Comparison of ENCODE assay signal across 12 cellular contexts in genomic region chr10:6786579-6787031, GRCh38.
DNase-seq lines count a peak whose midpoint lies in the region; ATAC-seq and TF ChIP-seq lines count a peak whose summit lies in the region.
"Had no signal": no experiment of that assay in that cellular context is flagged by ENCODE, and none has a peak within 500 bp of the region (broad histone marks: within the 10 kb centered on the region; RNA-seq: fewer than 3 reads in every experiment).

No MANE protein-coding gene starts in this region.

- TF ChIP-seq CTCF in cardiac muscle cell (IDR thresholded peaks at IDR 0.05; ENCODE audit: low read depth, low read length) (peak; percentile 53), right atrium auricular region (IDR thresholded peaks at IDR 0.05) (peak in 1 of 2 donors; percentile 49), mammary epithelial cell (conservative IDR thresholded peaks at IDR 0.05 in 1 of 2, IDR thresholded peaks at IDR 0.05 in 1 of 2; ENCODE audit: extremely low read depth in 1 of 2, insufficient read depth in 1 of 2, low read depth in 1 of 2, low read length in 2 of 2) (peak; percentile 48 to 66), type B pancreatic cell (conservative IDR thresholded peaks at IDR 0.05) (peak; percentile 69), gastrocnemius medialis (IDR thresholded peaks at IDR 0.05 in 4 of 5, conservative IDR thresholded peaks at IDR 0.05 in 1 of 5) (peak in 1 of 5 experiments; percentile 32)

- no TSS peak for BruUV-seq in mammary epithelial cell (replicated peaks; lab: Mats Ljungman, UMichigan)

- H3K9me3 ChIP-seq in cardiac muscle cell (ENCODE audit: low read depth): no peaks in the 10 kb centered on the region
- H3K9me3 ChIP-seq in right atrium auricular region: no peaks in the 10 kb centered on the region
- no peaks in the 10 kb centered on the region for H3K9me3 ChIP-seq in mammary epithelial cell (replicated peaks; ENCODE audit: insufficient read depth, low read length)
- H3K9me3 ChIP-seq in gastrocnemius medialis: no peaks in the 10 kb centered on the region
- H3K9me3 ChIP-seq: neutrophil had no signal

- no peaks in the 10 kb centered on the region for H3K4me1 Mint-ChIP-seq in type B pancreatic cell (ENCODE audit: unreplicated experiment)

- no peaks in the 10 kb centered on the region for H4K20me1 ChIP-seq in mammary epithelial cell (ENCODE audit: insufficient read depth, low read length)
- H4K20me1 ChIP-seq: BLaER1 treated with 17β-estradiol and CSF1 and Interleukin-3, amounts not matched to agents 10 nM and 100 nM had no signal

- no peak for ATAC-seq in gastrocnemius medialis
- no peak for ATAC-seq in left colon
- no peak for ATAC-seq in HG03025 (IDR thresholded peaks at IDR 0.05; ENCODE audit: low FRiP score, unreplicated experiment)

- H3K4me1 ChIP-seq in cardiac muscle cell (ENCODE audit: low read depth) (peaks cover 3% of the 10 kb centered on the region), right atrium auricular region (no peaks in the 10 kb centered on the region), mammary epithelial cell (ENCODE audit: insufficient read depth, low read length) (peaks cover 22% of the 10 kb centered on the region), gastrocnemius medialis (no peaks in the 10 kb centered on the region)

- no peaks in the 10 kb centered on the region for H3K36me3 ChIP-seq in cardiac muscle cell
- no peaks in the 10 kb centered on the region for H3K36me3 ChIP-seq in right atrium auricular region
- no peaks in the 10 kb centered on the region for H3K36me3 ChIP-seq in mammary epithelial cell (ENCODE audit: insufficient read depth, low read length)
- H3K36me3 ChIP-seq in gastrocnemius medialis: no peaks in the 10 kb centered on the region
- H3K36me3 ChIP-seq: BLaER1 treated with 17β-estradiol and CSF1 and Interleukin-3, amounts not matched to agents 10 nM and 100 nM; neutrophil; WERI-Rb-1 had no signal

- H3K79me2 ChIP-seq in mammary epithelial cell (ENCODE audit: insufficient read depth, low read length): no peaks in the 10 kb centered on the region

- CTCF ChIA-PET in mammary epithelial cell (lab: Charles Lee; ENCODE audit: low non-redundant PET): no interaction called here

- peak in 1 of 2 donors; percentile 62 for DNase-seq in cardiac muscle cell (ENCODE audit: low read depth in 1 of 2, low spot score in 1 of 2)
- DNase-seq in right atrium auricular region (ENCODE audit: low spot score): no peak
- DNase-seq in mammary epithelial cell: peak; percentile 48
- peak; percentile 45 for DNase-seq in kidney tubule cell (ENCODE audit: low spot score)
- no peak for DNase-seq in type B pancreatic cell (ENCODE audit: extremely low spot score, unreplicated experiment)
- no peak for DNase-seq in gastrocnemius medialis
- no peak for DNase-seq in left colon
- DNase-seq: stimulated activated naive CD4-positive, alpha-beta T cell treated with Interleukin-2 at 50 U/mL for 16 hours; WERI-Rb-1 had no signal

- no peak for TF ChIP-seq POLR2A in gastrocnemius medialis (IDR thresholded peaks at IDR 0.05)

- no peaks in the 10 kb centered on the region for H3K9me3 Mint-ChIP-seq in type B pancreatic cell

- H3K27me3 ChIP-seq in cardiac muscle cell (peaks cover 6% of the 10 kb centered on the region), right atrium auricular region (no peaks in the 10 kb centered on the region), mammary epithelial cell (ENCODE audit: insufficient read depth, low read length) (no peaks in the 10 kb centered on the region), gastrocnemius medialis (no peaks in the 10 kb centered on the region)
- H3K27me3 ChIP-seq: BLaER1 treated with 17β-estradiol and CSF1 and Interleukin-3, amounts not matched to agents 10 nM and 100 nM had no signal

- no peak overlapping the region for H3K9ac ChIP-seq in mammary epithelial cell (ENCODE audit: insufficient read depth, low read length)
- H3K9ac ChIP-seq: BLaER1 treated with 17β-estradiol and CSF1 and Interleukin-3, amounts not matched to agents 10 nM and 100 nM had no signal

- no peak overlapping the region for H3K4me3 Mint-ChIP-seq in type B pancreatic cell

- H2AFZ ChIP-seq in mammary epithelial cell (ENCODE audit: low read depth, low read length): peak overlapping the region; percentile 22

- H3K27ac ChIP-seq in cardiac muscle cell: no peak overlapping the region
- H3K27ac ChIP-seq in right atrium auricular region: no peak overlapping the region
- no peak overlapping the region for H3K27ac ChIP-seq in mammary epithelial cell (ENCODE audit: insufficient read depth, low read depth, low read length)
- H3K27ac ChIP-seq in gastrocnemius medialis: no peak overlapping the region
- H3K27ac ChIP-seq: BLaER1 treated with 17β-estradiol and CSF1 and Interleukin-3, amounts not matched to agents 10 nM and 100 nM; neutrophil; WERI-Rb-1 had no signal

- no peak overlapping the region for H3K27ac Mint-ChIP-seq in type B pancreatic cell

- no peak overlapping the region for H3K4me3 ChIP-seq in cardiac muscle cell
- H3K4me3 ChIP-seq in right atrium auricular region: no peak overlapping the region
- peak overlapping the region in 1 of 3 experiments; percentile 10 for H3K4me3 ChIP-seq in mammary epithelial cell (replicated peaks in 1 of 3; ENCODE audit: insufficient read depth in 1 of 3, low read depth in 2 of 3, low read length in 3 of 3)
- no peak overlapping the region for H3K4me3 ChIP-seq in gastrocnemius medialis
- H3K4me3 ChIP-seq: BLaER1 treated with 17β-estradiol and CSF1 and Interleukin-3, amounts not matched to agents 10 nM and 100 nM had no signal

- intact Hi-C loops in mammary epithelial cell (cut with micrococcal nuclease): loop anchor here (2.0 kb wide), 2 partner anchors 134 to 630 kb away; no protein-coding TSS in a partner anchor
- intact Hi-C loops in gastrocnemius medialis (cut with DNase I; ENCODE audit: low total_unique reads): loop anchor here (5.0 kb wide), 1 partner anchor 631 kb away; no protein-coding TSS in a partner anchor
- intact Hi-C loops in left colon (cut with DNase I, micrococcal nuclease): no loop called here

- WGBS in mammary epithelial cell (ENCODE audit: low coverage, missing lambda C conversion rate): 21% methylated on average over 10 of the region's 10 CpGs

- H3K36me3 Mint-ChIP-seq in type B pancreatic cell: no peaks in the 10 kb centered on the region

- in situ Hi-C loops in mammary epithelial cell (cut with MboI; ENCODE audit: low sequenced_read_pairs in 2 of 2): loop anchor here in 1 of 2 donors (10.0 kb wide), 1 partner anchor 62 kb away; no protein-coding TSS in a partner anchor
- in situ Hi-C loops in gastrocnemius medialis (cut with MboI; ENCODE audit: low sequenced_read_pairs in 4 of 4): no loop called here

- H3K4me2 ChIP-seq in mammary epithelial cell (ENCODE audit: insufficient read depth, low read depth, low read length): peak overlapping the region; percentile 52
- H3K4me2 ChIP-seq: BLaER1 treated with 17β-estradiol and CSF1 and Interleukin-3, amounts not matched to agents 10 nM and 100 nM had no signal

- peaks cover 16% of the 10 kb centered on the region for H3K27me3 Mint-ChIP-seq in type B pancreatic cell

- dilution Hi-C loops in mammary epithelial cell (cut with HindIII; ENCODE audit: low sequenced_read_pairs): no loop called here

Comparison
In these comparisons a context has a peak if more than half of its experiments do, and no peak if none do; other contexts are left out.
1. DNase-seq: peak in mammary epithelial cell (single experiment) and kidney tubule cell (single experiment); none in right atrium auricular region (single experiment), type B pancreatic cell (single experiment), gastrocnemius medialis (0 of 2) and left colon (0 of 2).
2. intact Hi-C loops: an anchor here in mammary epithelial cell (2.0 kb wide) and gastrocnemius medialis (5.0 kb wide); none called in left colon.